Comparison of ENCODE assay signal across 1 cellular context in the genomic region with DNA sequence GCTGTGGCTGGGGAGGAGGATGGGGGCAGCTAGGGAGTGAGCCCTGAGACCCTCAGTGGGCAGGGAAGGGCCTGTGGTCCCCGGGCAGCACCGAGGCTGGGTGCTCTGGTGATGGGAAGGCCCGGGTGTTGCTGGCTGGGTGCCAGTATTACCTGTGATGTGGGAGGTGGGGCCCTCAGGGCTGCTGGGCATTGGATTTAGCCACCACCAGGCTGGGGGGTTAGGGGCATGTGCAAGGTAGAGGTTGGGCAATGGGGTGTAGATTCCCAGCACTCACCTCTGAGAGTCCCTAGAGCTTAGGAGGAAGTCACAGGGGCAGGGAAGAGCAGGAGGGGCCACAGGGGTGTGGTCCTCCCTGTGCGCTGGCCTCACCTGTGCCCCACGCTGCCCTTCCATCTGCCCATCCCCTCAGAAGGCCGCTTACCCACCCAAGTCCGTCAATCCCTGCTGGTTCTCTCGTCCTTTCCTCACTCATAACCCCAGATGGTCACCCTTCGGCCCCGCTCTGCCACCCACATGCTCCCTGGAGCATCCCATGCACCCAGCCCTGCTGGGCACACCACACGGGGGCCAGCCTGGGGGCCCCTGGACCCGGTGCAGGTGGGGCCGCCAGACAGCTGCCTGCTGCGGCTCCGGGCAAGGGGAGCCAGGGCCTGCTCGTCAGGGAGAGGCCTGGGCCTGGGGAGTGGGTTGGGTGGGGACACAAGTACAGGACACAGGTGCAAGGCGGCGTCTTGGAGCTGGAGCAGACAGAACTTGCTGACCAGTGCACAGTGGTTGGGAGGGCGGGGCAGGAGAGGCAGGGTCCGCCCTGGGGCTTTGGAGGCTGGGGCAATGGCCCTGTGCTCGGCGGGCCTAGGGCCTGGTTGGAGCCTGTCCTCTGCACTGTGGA.
TF ChIP-seq lines count a peak whose summit lies in the region.

No MANE protein-coding gene starts in this region.

TF ChIP-seq in K562, 482 proteins besides CTCF, POLR2A, EP300 and RAD21:
- TF ChIP-seq PTBP1 (IDR thresholded peaks at IDR 0.05; ENCODE audit: low read depth, low read length) (no peak), ZNF134 (CRISPR knock-in tag; conservative IDR thresholded peaks at IDR 0.05) (no peak), ZBTB8A (IDR thresholded peaks at IDR 0.05; ENCODE audit: partially characterized antibody) (no peak), ZNF780A (CRISPR knock-in tag; IDR thresholded peaks at IDR 0.05) (no peak), RBFOX2 (IDR thresholded peaks at IDR 0.05; ENCODE audit: low read depth, low read length) (peak; percentile 52), SRSF7 (optimal IDR thresholded peaks at IDR 0.05; ENCODE audit: low read depth, low read length) (no peak), MTA3 (IDR thresholded peaks at IDR 0.05; ENCODE audit: borderline replicate concordance) (no peak), BHLHE40 (IDR thresholded peaks at IDR 0.05; ENCODE audit: low read length) (no peak), NFIC (IDR thresholded peaks at IDR 0.05) (peak; percentile 82)
- TF ChIP-seq, protein P1, sequence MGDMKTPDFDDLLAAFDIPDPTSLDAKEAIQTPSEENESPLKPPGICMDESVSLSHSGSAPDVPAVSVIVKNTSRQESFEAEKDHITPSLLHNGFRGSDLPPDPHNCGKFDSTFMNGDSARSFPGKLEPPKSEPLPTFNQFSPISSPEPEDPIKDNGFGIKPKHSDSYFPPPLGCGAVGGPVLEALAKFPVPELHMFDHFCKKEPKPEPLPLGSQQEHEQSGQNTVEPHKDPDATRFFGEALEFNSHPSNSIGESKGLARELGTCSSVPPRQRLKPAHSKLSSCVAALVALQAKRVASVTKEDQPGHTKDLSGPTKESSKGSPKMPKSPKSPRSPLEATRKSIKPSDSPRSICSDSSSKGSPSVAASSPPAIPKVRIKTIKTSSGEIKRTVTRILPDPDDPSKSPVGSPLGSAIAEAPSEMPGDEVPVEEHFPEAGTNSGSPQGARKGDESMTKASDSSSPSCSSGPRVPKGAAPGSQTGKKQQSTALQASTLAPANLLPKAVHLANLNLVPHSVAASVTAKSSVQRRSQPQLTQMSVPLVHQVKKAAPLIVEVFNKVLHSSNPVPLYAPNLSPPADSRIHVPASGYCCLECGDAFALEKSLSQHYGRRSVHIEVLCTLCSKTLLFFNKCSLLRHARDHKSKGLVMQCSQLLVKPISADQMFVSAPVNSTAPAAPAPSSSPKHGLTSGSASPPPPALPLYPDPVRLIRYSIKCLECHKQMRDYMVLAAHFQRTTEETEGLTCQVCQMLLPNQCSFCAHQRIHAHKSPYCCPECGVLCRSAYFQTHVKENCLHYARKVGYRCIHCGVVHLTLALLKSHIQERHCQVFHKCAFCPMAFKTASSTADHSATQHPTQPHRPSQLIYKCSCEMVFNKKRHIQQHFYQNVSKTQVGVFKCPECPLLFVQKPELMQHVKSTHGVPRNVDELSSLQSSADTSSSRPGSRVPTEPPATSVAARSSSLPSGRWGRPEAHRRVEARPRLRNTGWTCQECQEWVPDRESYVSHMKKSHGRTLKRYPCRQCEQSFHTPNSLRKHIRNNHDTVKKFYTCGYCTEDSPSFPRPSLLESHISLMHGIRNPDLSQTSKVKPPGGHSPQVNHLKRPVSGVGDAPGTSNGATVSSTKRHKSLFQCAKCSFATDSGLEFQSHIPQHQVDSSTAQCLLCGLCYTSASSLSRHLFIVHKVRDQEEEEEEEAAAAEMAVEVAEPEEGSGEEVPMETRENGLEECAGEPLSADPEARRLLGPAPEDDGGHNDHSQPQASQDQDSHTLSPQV (IDR thresholded peaks at IDR 0.05): no peak
TF ChIP-seq in K562: peak in this region for 2.
